16 cellular contexts compared by ENCODE assay signal in the genomic region with DNA sequence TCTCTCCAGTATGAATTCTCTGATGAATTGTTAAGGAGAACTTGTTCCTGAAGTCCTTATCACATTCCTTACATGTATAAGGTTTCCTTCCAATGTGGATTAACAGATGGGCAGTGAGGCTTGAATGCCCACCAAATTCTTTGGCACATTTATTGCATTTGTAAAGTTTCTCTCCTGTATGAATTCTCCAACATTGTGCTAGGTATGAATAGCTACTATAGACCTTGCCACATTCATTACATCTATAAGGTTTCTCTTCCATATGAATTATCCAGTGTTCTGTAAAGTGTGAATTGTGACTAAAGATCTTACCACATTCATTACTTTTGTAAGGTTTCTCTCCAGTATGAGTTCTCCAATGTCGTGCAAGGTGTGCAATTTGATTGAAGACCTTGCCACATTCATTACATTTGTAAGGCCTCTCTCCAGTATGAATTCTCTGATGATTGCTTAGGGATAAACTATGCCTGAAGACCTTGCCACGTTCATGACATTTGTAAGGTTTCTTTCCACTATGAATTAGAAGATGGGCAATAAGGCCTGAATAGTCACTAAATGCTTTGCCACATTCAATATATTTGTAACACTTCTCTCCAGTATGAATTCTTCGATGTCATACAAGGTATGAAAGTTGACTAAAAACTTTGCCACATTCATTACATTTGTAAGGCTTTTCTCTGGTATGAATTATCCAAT. TPM values are rescaled to one million over a fixed set of nuclear protein-coding genes. Genes with fewer than 3 reads are reported as not detected.
DNase-seq lines count a peak whose midpoint lies in the region; TF ChIP-seq lines count a peak whose summit lies in the region.
"Had no signal": no experiment of that assay in that cellular context is flagged by ENCODE, and none has a peak within 500 bp of the region (broad histone marks: within the 10 kb centered on the region; RNA-seq: fewer than 3 reads in every experiment).

No MANE protein-coding gene starts in this region.

- no peaks in the 10 kb centered on the region; the same call in 1 of the 2 replicates for H3K27me3 Mint-ChIP-seq in HFFc6 (ENCODE audit: insufficient read depth)

- H3K9ac ChIP-seq in adipocyte (ENCODE audit: low read length), result no peak overlapping the region
- H3K9ac ChIP-seq in liver (ENCODE audit: low read depth in 1 of 2, low read length in 2 of 2), result no peak overlapping the region

- DNase-seq in NCI-H748 (lab: John Stamatoyannopoulos, UW; ENCODE audit: unreplicated experiment) (peak; percentile 26), NCI-H748 treated with DMSO at 0.1 percent for 48 hours (lab: John Stamatoyannopoulos, UW) (no peak), HT-29 (ENCODE audit: low spot score) (peak; percentile 26), adipocyte (ENCODE audit: low read depth) (peak; percentile 2), CD1c-positive myeloid dendritic cell (ENCODE audit: extremely low spot score) (no peak), HFFc6 (no peak), NCI-H1048 (lab: John Stamatoyannopoulos, UW) (no peak)
- DNase-seq: C1 segment of cervical spinal cord, DMS153, Kasumi-1, NCI-H1417, NCI-H2029, SHP77 had no signal

- H3K27ac Mint-ChIP-seq in HFFc6, result no peak overlapping the region

- H3K36me3 Mint-ChIP-seq in HFFc6 (ENCODE audit: low read depth), result peaks cover 59% of the 10 kb centered on the region

- no peak overlapping the region for H3K27ac ChIP-seq in liver (ENCODE audit: low read depth in 1 of 2, low read length in 2 of 2)

- TF ChIP-seq RAD21 in liver (IDR thresholded peaks at IDR 0.05), result no peak

- TF ChIP-seq CTCF in liver (IDR thresholded peaks at IDR 0.05; ENCODE audit: low read depth, low read length, missing input control), result no peak
- no peak for TF ChIP-seq CTCF in HFFc6 (IDR thresholded peaks at IDR 0.05)

- H3K9me3 Mint-ChIP-seq in HFFc6, result peaks cover 96% of the 10 kb centered on the region

- H3K4me3 Mint-ChIP-seq in HFFc6, result no peak overlapping the region

- WGBS in liver, result 92% methylated on average over 3 of the region's 3 CpGs

- H3K4me1 ChIP-seq in adipocyte (ENCODE audit: control insufficient read depth, insufficient read depth, low read length) (no peaks in the 10 kb centered on the region), liver (ENCODE audit: control insufficient read depth in 4 of 4, insufficient read depth in 4 of 4, low read length in 3 of 4) (no peaks in the 10 kb centered on the region)

- H3K36me3 ChIP-seq in adipocyte (ENCODE audit: control insufficient read depth, insufficient read depth, low read length, severe bottlenecking), result peaks cover 12% of the 10 kb centered on the region
- H3K36me3 ChIP-seq in liver (ENCODE audit: control insufficient read depth in 4 of 4, insufficient read depth in 3 of 4, low read depth in 1 of 4, low read length in 3 of 4), result no peaks in the 10 kb centered on the region

- H3K27me3 ChIP-seq in adipocyte (replicated peaks; ENCODE audit: control insufficient read depth, insufficient read depth, low read length), result no peaks in the 10 kb centered on the region
- no peaks in the 10 kb centered on the region for H3K27me3 ChIP-seq in liver (ENCODE audit: control insufficient read depth in 4 of 4, insufficient read depth in 4 of 4, low read length in 3 of 4)

- H3K4me1 Mint-ChIP-seq in HFFc6 (ENCODE audit: low read depth), result no peaks in the 10 kb centered on the region

- H3K4me3 ChIP-seq in adipocyte (ENCODE audit: low read length) (peak overlapping the region; percentile 40), liver (ENCODE audit: low read depth in 1 of 3, low read length in 3 of 3) (peak overlapping the region in 2 of 3 donors; percentile 23 to 72)

- H3K9me3 ChIP-seq in adipocyte (ENCODE audit: control insufficient read depth, low read length) (peaks cover 100% of the 10 kb centered on the region), liver (ENCODE audit: control insufficient read depth in 4 of 4, low read length in 3 of 4) (peaks cover 49 to 93% (median 82%) of the 10 kb centered on the region in 4 donors)

TF ChIP-seq in liver, 16 proteins besides CTCF, POLR2A, EP300 and RAD21:
- TF ChIP-seq EGR1 (IDR thresholded peaks at IDR 0.05; ENCODE audit: low read depth in 2 of 2) (no peak), YY1 (IDR thresholded peaks at IDR 0.05) (no peak), FOXA2 (IDR thresholded peaks at IDR 0.05) (no peak), NR2F2 (IDR thresholded peaks at IDR 0.05) (no peak)
- TF ChIP-seq, protein P1, sequence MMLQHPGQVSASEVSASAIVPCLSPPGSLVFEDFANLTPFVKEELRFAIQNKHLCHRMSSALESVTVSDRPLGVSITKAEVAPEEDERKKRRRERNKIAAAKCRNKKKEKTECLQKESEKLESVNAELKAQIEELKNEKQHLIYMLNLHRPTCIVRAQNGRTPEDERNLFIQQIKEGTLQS (IDR thresholded peaks at IDR 0.05), result no peak
TF ChIP-seq in liver: peak in this region for 0.

RNA-seq across cellular contexts. Expression of a gene that starts 20.4 kb away (rescaled TPM):
- total RNA-seq in HT-29 (2014; rRNA removed; shearing (Covaris generic)), result not detected in 2 replicates
- total RNA-seq in liver, result under 1 TPM; 0.25 to 0.56 TPM
- under 1 TPM in 1 of 2 donors, not detected in 1; 0.09 TPM for polyA plus RNA-seq in liver
- 1 to 10 TPM in 4 of 6 experiments, under 1 TPM in 2; 0.94 to 1.4 (median 1.0) TPM for total RNA-seq in HFFc6 (2021; fragmentation: NEBNext Ultra II Directional; extraction: Animal tissue kit (Norgen Biotek cat#: 25700))
- total RNA-seq: NCI-H460 had no signal

RNA-seq across cellular contexts. Expression of a gene that starts 44.9 kb away (rescaled TPM):
- total RNA-seq in HT-29 (2014; rRNA removed; shearing (Covaris generic)), result not detected in 2 replicates
- total RNA-seq in liver, result not detected
- not detected for polyA plus RNA-seq in liver
- not detected for total RNA-seq in HFFc6 (2021; fragmentation: NEBNext Ultra II Directional; extraction: Animal tissue kit (Norgen Biotek cat#: 25700))
- total RNA-seq: NCI-H460; T-helper 1 cell treated with Interleukin-12 subunit alpha and Interleukin-12 subunit beta and Interleukin-4 antibody, amounts not matched to agents 30 ng/mL and 1 ng/mL, for 36 hours had no signal

RNA-seq across cellular contexts. Expression of a gene that starts 53.7 kb away (rescaled TPM):
- 1.8 and 2.1 TPM in 2 replicates for total RNA-seq in HT-29 (2014; rRNA removed; shearing (Covaris generic))
- 1 to 10 TPM; 8.7 to 9.4 TPM for total RNA-seq in liver
- polyA plus RNA-seq in liver, result 1 to 10 TPM in 1 of 2 donors, under 1 TPM in 1; 0.88 to 1.7 TPM
- total RNA-seq in HFFc6 (2021; fragmentation: NEBNext Ultra II Directional; extraction: Animal tissue kit (Norgen Biotek cat#: 25700)), result 10 to 100 TPM; 14.7 to 17.6 (median 15.8) TPM

Comparison
In these comparisons a context has a peak if more than half of its experiments do, and no peak if none do; other contexts are left out.
1. DNase-seq: peak in NCI-H748 (single experiment), HT-29 (single experiment) and adipocyte (single experiment); none in NCI-H748 treated with DMSO at 0.1 percent for 48 hours (single experiment), CD1c-positive myeloid dendritic cell (single experiment), HFFc6 (single experiment) and NCI-H1048 (single experiment).